In the genomic region with DNA sequence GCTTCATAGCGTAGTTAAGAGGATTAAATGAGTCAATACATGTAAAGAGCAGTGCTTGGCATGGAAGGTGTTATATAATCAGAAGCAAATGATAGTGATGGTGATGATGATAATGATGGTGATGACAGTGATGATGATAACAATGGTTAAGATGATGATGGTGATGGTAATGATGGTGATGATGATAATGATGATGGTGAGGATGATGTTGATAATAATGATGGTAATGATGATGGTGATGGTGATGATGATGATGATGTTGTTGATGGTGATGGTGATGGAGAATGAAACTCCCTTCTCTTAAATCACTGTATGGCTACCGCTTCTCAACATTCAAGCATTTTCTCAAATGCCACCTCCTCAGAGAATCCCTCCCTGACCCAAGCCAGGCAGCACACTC, we compare ENCODE assay signal across 22 cellular contexts.
"Had no signal": no experiment of that assay in that cellular context is flagged by ENCODE, and none has a peak within 500 bp of the region (broad histone marks: within the 10 kb centered on the region; RNA-seq: fewer than 3 reads in every experiment).

No MANE protein-coding gene starts in this region.

- FAIRE-seq: endometrium, islet of Langerhans, keratinocyte had no signal

- H3K4me3 ChIP-seq: colonic mucosa, esophagus squamous epithelium, gastrocnemius medialis, heart right ventricle, left lung, lower lobe of right lung had no signal

- H3K9me3 ChIP-seq: colonic mucosa, esophagus squamous epithelium, gastrocnemius medialis, heart right ventricle, left lung, lower lobe of right lung had no signal

- H3K36me3 ChIP-seq: colonic mucosa, esophagus squamous epithelium, gastrocnemius medialis, heart right ventricle, left lung, lower lobe of right lung had no signal

- H3K27me3 ChIP-seq: colonic mucosa had no signal

- ATAC-seq: effector memory CD8-positive, alpha-beta T cell; esophagus mucosa; gastrocnemius medialis; left cardiac atrium; left lung; lower lobe of right lung had no signal

- H3K27ac ChIP-seq: colonic mucosa, epithelial cell of prostate, esophagus squamous epithelium, gastrocnemius medialis, heart right ventricle, left lung, lower lobe of right lung had no signal

- H3K4me1 ChIP-seq: colonic mucosa, esophagus squamous epithelium, gastrocnemius medialis, left lung, lower lobe of right lung had no signal

- DNase-seq: colonic mucosa; cortex of kidney; effector CD8-positive, alpha-beta T cell; effector memory CD8-positive, alpha-beta T cell; erythroblast; esophagus squamous epithelium; foreskin fibroblast; foreskin melanocyte; gastrocnemius medialis; glutamatergic neuron; heart right ventricle; hippocampal formation; left cardiac atrium; left lung; left ventricle myocardium superior; lower lobe of right lung; midbrain had no signal
